6 cellular contexts compared by ENCODE assay signal in genomic region chr6:30717845-30718795, GRCh38. TPM values are rescaled to one million over a fixed set of nuclear protein-coding genes. Genes with fewer than 3 reads are reported as not detected.
DNase-seq lines count a peak whose midpoint lies in the region; ATAC-seq, FAIRE-seq and TF ChIP-seq lines count a peak whose summit lies in the region.
"Not testable (repeated sequence)": the region's sequence is repeated elsewhere in the genome, so short reads cannot be mapped to it uniquely, and the experiment has no call there.

No MANE protein-coding gene starts in this region.

- ATAC-seq in effector memory CD8-positive, alpha-beta T cell (replicated peaks); HepG2: not testable (repeated sequence)

- not testable (repeated sequence) for DNase-seq in AG04449 (ENCODE audit: low read depth, low spot score); activated T-cell treated with anti-CD3 and anti-CD28 coated beads, Interleukin-2, amount 50 U/mL, for 24 hours; effector memory CD8-positive, alpha-beta T cell; HepG2 (ENCODE audit: low spot score); retinal pigment epithelial cell (ENCODE audit: low read depth)

- H2AFZ ChIP-seq in KMS-11 (ENCODE audit: low read depth); HepG2 (ENCODE audit: low read length): not testable (repeated sequence)

- not testable (repeated sequence) for TF ChIP-seq CTCF in AG04449 (IDR thresholded peaks at IDR 0.05; ENCODE audit: insufficient read depth, low read length, missing control alignments); KMS-11 (conservative IDR thresholded peaks at IDR 0.05; ENCODE audit: low read depth, low read length); HepG2 (CRISPR knock-in tag; IDR thresholded peaks at IDR 0.05); retinal pigment epithelial cell (conservative IDR thresholded peaks at IDR 0.05; ENCODE audit: low read depth, low read length)

- not testable (repeated sequence) for H3K27me3 ChIP-seq in KMS-11 (ENCODE audit: insufficient read depth, low read depth); HepG2 (ENCODE audit: control insufficient read depth in 1 of 2, insufficient read depth in 2 of 2, low read length in 2 of 2)

- peak overlapping the region; percentile 98 for H3K27ac Mint-ChIP-seq in activated T-cell treated with anti-CD3 and anti-CD28 coated beads, Interleukin-2, amount 50 U/mL, for 24 hours
- H3K27ac Mint-ChIP-seq in effector memory CD8-positive, alpha-beta T cell = peak overlapping the region; percentile 96 to 98

- BruUV-seq in HepG2 (replicated peaks; lab: Mats Ljungman, UMichigan) = TSS peak; percentile 39

- peaks cover 83% of the 10 kb centered on the region for H3K36me3 Mint-ChIP-seq in activated T-cell treated with anti-CD3 and anti-CD28 coated beads, Interleukin-2, amount 50 U/mL, for 24 hours (ENCODE audit: low read depth)
- peaks cover 51% of the 10 kb centered on the region for H3K36me3 Mint-ChIP-seq in effector memory CD8-positive, alpha-beta T cell (ENCODE audit: insufficient read depth)

- H3K79me2 ChIP-seq in KMS-11 (ENCODE audit: insufficient read depth, low read depth) (peaks cover 39% of the 10 kb centered on the region), HepG2 (ENCODE audit: insufficient read depth, low read length) (peaks cover 37% of the 10 kb centered on the region)

- not testable (repeated sequence) for H3K27me3 Mint-ChIP-seq in activated T-cell treated with anti-CD3 and anti-CD28 coated beads, Interleukin-2, amount 50 U/mL, for 24 hours; effector memory CD8-positive, alpha-beta T cell

- CTCF ChIA-PET in AG04449 (lab: Yijun Ruan, JAX) = interaction anchor here (0.6 to 18.8 kb wide), 5 partner anchors 21 to 196 kb away, joined by 3 to 504 read pairs (median 4); partner anchors contain the start of genes DHX16 and VARS2
- CTCF ChIA-PET in HepG2 (lab: Yijun Ruan, JAX; ENCODE audit: low intra/inter-chr PET ratio, low total read pairs) = not testable (repeated sequence)

- H3K4me3 Mint-ChIP-seq in activated T-cell treated with anti-CD3 and anti-CD28 coated beads, Interleukin-2, amount 50 U/mL, for 24 hours = peak overlapping the region; percentile 99
- peak overlapping the region; percentile 83 to 97 for H3K4me3 Mint-ChIP-seq in effector memory CD8-positive, alpha-beta T cell

- in situ Hi-C loops in HepG2 (cut with HindIII; ENCODE audit: extremely low pct_ligation_motif_present, low pct_unique_long_range_greater_than_20kb) = not testable (repeated sequence)

- intact Hi-C loops in HepG2 (cut with micrococcal nuclease; ENCODE audit: unreplicated experiment) = loop anchor here (1.0 to 2.0 kb wide), 2 partner anchors 39 to 161 kb away; partner anchors contain the start of genes GNL1 and PRR3

- not testable (repeated sequence) for TF ChIP-seq POLR2A in HepG2 (IDR thresholded peaks at IDR 0.05; ENCODE audit: insufficient read depth in 1 of 2, low read depth in 2 of 2, low read length in 2 of 2)

- TF ChIP-seq EP300 in HepG2 (IDR thresholded peaks at IDR 0.05; ENCODE audit: low read depth in 2 of 2, low read length in 2 of 2); HepG2 (CRISPR knock-in tag; IDR thresholded peaks at IDR 0.05; ENCODE audit: borderline replicate concordance): not testable (repeated sequence)

- peak overlapping the region; percentile 96 for H3K27ac ChIP-seq in KMS-11
- H3K27ac ChIP-seq in HepG2 (ENCODE audit: extremely low read length, insufficient read depth, low read length) = peak overlapping the region; percentile 94

- H3K4me3 ChIP-seq in AG04449 (ENCODE audit: low read depth, low read length) = peak overlapping the region; percentile 50
- H3K4me3 ChIP-seq in KMS-11 (IDR thresholded peaks at IDR 0.05; ENCODE audit: insufficient read depth, low read depth, low read length) = not testable (repeated sequence)
- peak overlapping the region; percentile 68 to 84 (median 76) for H3K4me3 ChIP-seq in HepG2 (replicated peaks in 1 of 3; ENCODE audit: insufficient read depth in 1 of 3, low read depth in 2 of 3, low read length in 3 of 3)
- peak overlapping the region; percentile 57 for H3K4me3 ChIP-seq in retinal pigment epithelial cell (ENCODE audit: low read length)

- TF ChIP-seq RAD21 in HepG2 (CRISPR knock-in tag; IDR thresholded peaks at IDR 0.05) = not testable (repeated sequence)

- whole genome bisulfite sequencing in HepG2 (ENCODE audit: low lambda C conversion rate) = 81% methylated on average over 38 of the region's 38 CpGs

- peaks cover 51% of the 10 kb centered on the region for H3K4me1 Mint-ChIP-seq in activated T-cell treated with anti-CD3 and anti-CD28 coated beads, Interleukin-2, amount 50 U/mL, for 24 hours (ENCODE audit: low read depth)
- H3K4me1 Mint-ChIP-seq in effector memory CD8-positive, alpha-beta T cell (ENCODE audit: low read depth in 2 of 2) = peaks cover 34 to 48% of the 10 kb centered on the region in 2 donors

- H3K36me3 ChIP-seq in KMS-11 (ENCODE audit: insufficient read depth) (peaks cover 14% of the 10 kb centered on the region; the same call in 1 of the 2 replicates), HepG2 (replicated peaks in 1 of 2; ENCODE audit: control insufficient read depth in 1 of 2, insufficient read depth in 2 of 2, low read length in 2 of 2) (peaks cover 9 to 20% of the 10 kb centered on the region in 2 experiments)

- not testable (repeated sequence) for H3K9me3 Mint-ChIP-seq in activated T-cell treated with anti-CD3 and anti-CD28 coated beads, Interleukin-2, amount 50 U/mL, for 24 hours; effector memory CD8-positive, alpha-beta T cell

- H3K9ac ChIP-seq in KMS-11 = peak overlapping the region; percentile 99; the same call in 1 of the 2 replicates
- peak overlapping the region; percentile 89 for H3K9ac ChIP-seq in HepG2 (ENCODE audit: insufficient read depth, low read depth, low read length)

- FAIRE-seq in HepG2 (lab: Jason Lieb, UNC) = not testable (repeated sequence)

- peaks cover 17% of the 10 kb centered on the region for H4K20me1 ChIP-seq in KMS-11 (ENCODE audit: insufficient read depth)
- H4K20me1 ChIP-seq in HepG2 (ENCODE audit: insufficient read depth, low read length) = peaks cover 17% of the 10 kb centered on the region

- H3K4me2 ChIP-seq in KMS-11 (peak overlapping the region; percentile 85), HepG2 (ENCODE audit: low read depth, low read length) (peak overlapping the region; percentile 96)

- not testable (repeated sequence) for H3K9me3 ChIP-seq in HepG2 (ENCODE audit: low read length)

- POLR2A ChIA-PET in AG04449 (lab: Yijun Ruan, JAX) (interaction anchor here (0.6 to 1.5 kb wide), 8 partner anchors 16 to 101 kb away, joined by 3 to 10 read pairs (median 4); partner anchors contain the start of genes IER3, MRPS18B and PPP1R10), HepG2 (lab: Yijun Ruan, JAX) (interaction anchor here (0.7 to 2.9 kb wide), 29 partner anchors 8 to 196 kb away, joined by 3 to 50 read pairs (median 7); partner anchors contain the start of genes DDR1, DHX16, FLOT1 and IER3)

- peaks cover 63% of the 10 kb centered on the region for H3K4me1 ChIP-seq in KMS-11 (ENCODE audit: low read depth, poor library complexity, severe bottlenecking)
- peaks cover 46% of the 10 kb centered on the region for H3K4me1 ChIP-seq in HepG2 (ENCODE audit: insufficient read depth, low read length)

RNA-seq across cellular contexts. Expression of gene MDC1, which starts 1.0 kb away (rescaled TPM):
- total RNA-seq in HepG2 (2016; rRNA removed; fragmentation: Illumina TruSeq; extraction: Trizol) = 8.4 and 20.5 TPM in 2 replicates
- total RNA-seq in HepG2 (2016; cell fraction: cytosol; rRNA removed; fragmentation: Illumina TruSeq; extraction: Trizol; ENCODE audit: low read depth) = 2.6 TPM in 2 replicates
- 9.0 and 18.7 TPM in 2 replicates for total RNA-seq in HepG2 (2016; cell fraction: insoluble cytoplasmic fraction; rRNA removed; fragmentation: Illumina TruSeq; extraction: Trizol)
- total RNA-seq in HepG2 (2016; cell fraction: membrane; rRNA removed; fragmentation: Illumina TruSeq; extraction: Trizol) = 7.6 TPM in 2 replicates
- total RNA-seq in HepG2 (2016; cell fraction: nucleus; rRNA removed; fragmentation: Illumina TruSeq; extraction: Trizol) = 18.3 and 20.9 TPM in 2 replicates
- 11.7 and 14.0 TPM in 2 replicates for polyA plus RNA-seq in HepG2 (2011; rRNA removed)
- polyA plus RNA-seq in HepG2 (2011; cell fraction: cytosol; rRNA removed) = 4.5 and 6.7 TPM in 2 replicates
- 39.8 and 42.9 TPM in 2 replicates for polyA plus RNA-seq in HepG2 (2011; cell fraction: nucleus; rRNA removed)
- 14.2 and 21.0 TPM in 2 replicates for polyA plus RNA-seq in HepG2 (2012)
- 1.2 and 1.3 TPM in 2 replicates for polyA plus RNA-seq in HepG2 (2016; cell fraction: cytosol; fragmentation: Illumina TruSeq; extraction: Trizol; ENCODE audit: low read depth)
- 13.9 and 27.7 TPM in 2 replicates for polyA plus RNA-seq in HepG2 (2016; cell fraction: insoluble cytoplasmic fraction; fragmentation: Illumina TruSeq; extraction: Trizol; ENCODE audit: low read depth)
- polyA plus RNA-seq in HepG2 (2016; cell fraction: membrane; fragmentation: Illumina TruSeq; extraction: Trizol; ENCODE audit: low read depth) = 2.2 and 3.4 TPM in 2 replicates
- 66.8 and 94.4 TPM in 2 replicates for polyA plus RNA-seq in HepG2 (2016; cell fraction: nucleus; fragmentation: Illumina TruSeq; extraction: Trizol; ENCODE audit: insufficient read depth, low read depth)
- polyA minus RNA-seq in HepG2 (2011; rRNA and poly(A)+ RNA removed; ENCODE audit: low replicate concordance) = 16.6 and 29.4 TPM in 2 replicates
- 8.0 and 10.3 TPM in 2 replicates for polyA minus RNA-seq in HepG2 (2011; cell fraction: cytosol; rRNA and poly(A)+ RNA removed)
- polyA minus RNA-seq in HepG2 (2011; cell fraction: nucleus; rRNA and poly(A)+ RNA removed) = 7.6 and 9.1 TPM in 2 replicates

RNA-seq across cellular contexts. Expression of gene TUBB, which starts 2.0 kb away (rescaled TPM):
- 911 and 1,275 TPM in 2 replicates for total RNA-seq in HepG2 (2016; rRNA removed; fragmentation: Illumina TruSeq; extraction: Trizol)
- total RNA-seq in HepG2 (2016; cell fraction: cytosol; rRNA removed; fragmentation: Illumina TruSeq; extraction: Trizol; ENCODE audit: low read depth) = 241 and 250 TPM in 2 replicates
- total RNA-seq in HepG2 (2016; cell fraction: insoluble cytoplasmic fraction; rRNA removed; fragmentation: Illumina TruSeq; extraction: Trizol) = 892 and 1,275 TPM in 2 replicates
- 542 and 545 TPM in 2 replicates for total RNA-seq in HepG2 (2016; cell fraction: membrane; rRNA removed; fragmentation: Illumina TruSeq; extraction: Trizol)
- total RNA-seq in HepG2 (2016; cell fraction: nucleus; rRNA removed; fragmentation: Illumina TruSeq; extraction: Trizol) = 386 and 402 TPM in 2 replicates
- 980 and 1,163 TPM in 2 replicates for polyA plus RNA-seq in HepG2 (2011; rRNA removed)
- 853 and 1,099 TPM in 2 replicates for polyA plus RNA-seq in HepG2 (2011; cell fraction: cytosol; rRNA removed)
- polyA plus RNA-seq in HepG2 (2011; cell fraction: nucleus; rRNA removed) = 241 and 246 TPM in 2 replicates
- polyA plus RNA-seq in HepG2 (2012) = 478 and 597 TPM in 2 replicates
- 300 and 321 TPM in 2 replicates for polyA plus RNA-seq in HepG2 (2016; cell fraction: cytosol; fragmentation: Illumina TruSeq; extraction: Trizol; ENCODE audit: low read depth)
- polyA plus RNA-seq in HepG2 (2016; cell fraction: insoluble cytoplasmic fraction; fragmentation: Illumina TruSeq; extraction: Trizol; ENCODE audit: low read depth) = 2,019 and 2,085 TPM in 2 replicates
- 586 and 657 TPM in 2 replicates for polyA plus RNA-seq in HepG2 (2016; cell fraction: membrane; fragmentation: Illumina TruSeq; extraction: Trizol; ENCODE audit: low read depth)
- polyA plus RNA-seq in HepG2 (2016; cell fraction: nucleus; fragmentation: Illumina TruSeq; extraction: Trizol; ENCODE audit: insufficient read depth, low read depth) = 686 and 716 TPM in 2 replicates
- polyA minus RNA-seq in HepG2 (2011; rRNA and poly(A)+ RNA removed; ENCODE audit: low replicate concordance) = 1,833 and 2,373 TPM in 2 replicates
- polyA minus RNA-seq in HepG2 (2011; cell fraction: cytosol; rRNA and poly(A)+ RNA removed) = 412 and 479 TPM in 2 replicates
- polyA minus RNA-seq in HepG2 (2011; cell fraction: nucleus; rRNA and poly(A)+ RNA removed) = 105 and 134 TPM in 2 replicates

RNA-seq across cellular contexts. Expression of gene FLOT1, which starts 24.4 kb away (rescaled TPM):
- total RNA-seq in HepG2 (2016; rRNA removed; fragmentation: Illumina TruSeq; extraction: Trizol) = 77.8 and 82.3 TPM in 2 replicates
- 113 and 115 TPM in 2 replicates for total RNA-seq in HepG2 (2016; cell fraction: cytosol; rRNA removed; fragmentation: Illumina TruSeq; extraction: Trizol; ENCODE audit: low read depth)
- 72.3 and 79.6 TPM in 2 replicates for total RNA-seq in HepG2 (2016; cell fraction: insoluble cytoplasmic fraction; rRNA removed; fragmentation: Illumina TruSeq; extraction: Trizol)
- total RNA-seq in HepG2 (2016; cell fraction: membrane; rRNA removed; fragmentation: Illumina TruSeq; extraction: Trizol) = 145 and 152 TPM in 2 replicates
- 43.2 and 49.0 TPM in 2 replicates for total RNA-seq in HepG2 (2016; cell fraction: nucleus; rRNA removed; fragmentation: Illumina TruSeq; extraction: Trizol)
- 130 and 150 TPM in 2 replicates for polyA plus RNA-seq in HepG2 (2011; rRNA removed)
- polyA plus RNA-seq in HepG2 (2011; cell fraction: cytosol; rRNA removed) = 126 and 128 TPM in 2 replicates
- 139 and 173 TPM in 2 replicates for polyA plus RNA-seq in HepG2 (2011; cell fraction: nucleus; rRNA removed)
- polyA plus RNA-seq in HepG2 (2012) = 119 and 142 TPM in 2 replicates
- polyA plus RNA-seq in HepG2 (2016; cell fraction: cytosol; fragmentation: Illumina TruSeq; extraction: Trizol; ENCODE audit: low read depth) = 217 and 220 TPM in 2 replicates
- polyA plus RNA-seq in HepG2 (2016; cell fraction: insoluble cytoplasmic fraction; fragmentation: Illumina TruSeq; extraction: Trizol; ENCODE audit: low read depth) = 116 and 125 TPM in 2 replicates
- polyA plus RNA-seq in HepG2 (2016; cell fraction: membrane; fragmentation: Illumina TruSeq; extraction: Trizol; ENCODE audit: low read depth) = 219 and 220 TPM in 2 replicates
- 146 and 154 TPM in 2 replicates for polyA plus RNA-seq in HepG2 (2016; cell fraction: nucleus; fragmentation: Illumina TruSeq; extraction: Trizol; ENCODE audit: insufficient read depth, low read depth)
- polyA minus RNA-seq in HepG2 (2011; rRNA and poly(A)+ RNA removed; ENCODE audit: low replicate concordance) = 102 and 133 TPM in 2 replicates
- 49.8 and 51.9 TPM in 2 replicates for polyA minus RNA-seq in HepG2 (2011; cell fraction: cytosol; rRNA and poly(A)+ RNA removed)
- polyA minus RNA-seq in HepG2 (2011; cell fraction: nucleus; rRNA and poly(A)+ RNA removed) = 34.5 and 57.3 TPM in 2 replicates

RNA-seq across cellular contexts. Expression of gene IER3, which starts 26.2 kb away (rescaled TPM):
- total RNA-seq in HepG2 (2016; rRNA removed; fragmentation: Illumina TruSeq; extraction: Trizol) = 28.7 and 51.1 TPM in 2 replicates
- total RNA-seq in HepG2 (2016; cell fraction: cytosol; rRNA removed; fragmentation: Illumina TruSeq; extraction: Trizol; ENCODE audit: low read depth) = 83.5 and 89.8 TPM in 2 replicates
- 25.7 and 52.1 TPM in 2 replicates for total RNA-seq in HepG2 (2016; cell fraction: insoluble cytoplasmic fraction; rRNA removed; fragmentation: Illumina TruSeq; extraction: Trizol)
- total RNA-seq in HepG2 (2016; cell fraction: membrane; rRNA removed; fragmentation: Illumina TruSeq; extraction: Trizol) = 91.3 and 101 TPM in 2 replicates
- 33.1 and 34.2 TPM in 2 replicates for total RNA-seq in HepG2 (2016; cell fraction: nucleus; rRNA removed; fragmentation: Illumina TruSeq; extraction: Trizol)
- 131 and 151 TPM in 2 replicates for polyA plus RNA-seq in HepG2 (2011; rRNA removed)
- 117 TPM in 2 replicates for polyA plus RNA-seq in HepG2 (2011; cell fraction: cytosol; rRNA removed)
- 111 and 130 TPM in 2 replicates for polyA plus RNA-seq in HepG2 (2011; cell fraction: nucleus; rRNA removed)
- polyA plus RNA-seq in HepG2 (2012) = 130 and 313 TPM in 2 replicates
- polyA plus RNA-seq in HepG2 (2016; cell fraction: cytosol; fragmentation: Illumina TruSeq; extraction: Trizol; ENCODE audit: low read depth) = 21.8 and 24.4 TPM in 2 replicates
- 28.6 and 30.4 TPM in 2 replicates for polyA plus RNA-seq in HepG2 (2016; cell fraction: insoluble cytoplasmic fraction; fragmentation: Illumina TruSeq; extraction: Trizol; ENCODE audit: low read depth)
- polyA plus RNA-seq in HepG2 (2016; cell fraction: membrane; fragmentation: Illumina TruSeq; extraction: Trizol; ENCODE audit: low read depth) = 23.7 and 25.1 TPM in 2 replicates
- 72.1 and 79.6 TPM in 2 replicates for polyA plus RNA-seq in HepG2 (2016; cell fraction: nucleus; fragmentation: Illumina TruSeq; extraction: Trizol; ENCODE audit: insufficient read depth, low read depth)
- polyA minus RNA-seq in HepG2 (2011; rRNA and poly(A)+ RNA removed; ENCODE audit: low replicate concordance) = 19.0 and 307 TPM in 2 replicates
- polyA minus RNA-seq in HepG2 (2011; cell fraction: cytosol; rRNA and poly(A)+ RNA removed) = 213 and 378 TPM in 2 replicates
- 95.2 and 99.7 TPM in 2 replicates for polyA minus RNA-seq in HepG2 (2011; cell fraction: nucleus; rRNA and poly(A)+ RNA removed)

RNA-seq across cellular contexts. Expression of gene NRM, which starts 27.3 kb away (rescaled TPM):
- 7.4 and 16.0 TPM in 2 replicates for total RNA-seq in HepG2 (2016; rRNA removed; fragmentation: Illumina TruSeq; extraction: Trizol)
- 6.4 and 6.8 TPM in 2 replicates for total RNA-seq in HepG2 (2016; cell fraction: cytosol; rRNA removed; fragmentation: Illumina TruSeq; extraction: Trizol; ENCODE audit: low read depth)
- total RNA-seq in HepG2 (2016; cell fraction: insoluble cytoplasmic fraction; rRNA removed; fragmentation: Illumina TruSeq; extraction: Trizol) = 7.0 and 15.7 TPM in 2 replicates
- 11.0 and 11.6 TPM in 2 replicates for total RNA-seq in HepG2 (2016; cell fraction: membrane; rRNA removed; fragmentation: Illumina TruSeq; extraction: Trizol)
- total RNA-seq in HepG2 (2016; cell fraction: nucleus; rRNA removed; fragmentation: Illumina TruSeq; extraction: Trizol) = 13.6 and 15.9 TPM in 2 replicates
- 12.5 TPM in 2 replicates for polyA plus RNA-seq in HepG2 (2011; rRNA removed)
- 10.6 and 14.5 TPM in 2 replicates for polyA plus RNA-seq in HepG2 (2011; cell fraction: cytosol; rRNA removed)
- 11.7 and 12.5 TPM in 2 replicates for polyA plus RNA-seq in HepG2 (2011; cell fraction: nucleus; rRNA removed)
- 11.9 and 19.8 TPM in 2 replicates for polyA plus RNA-seq in HepG2 (2012)
- 16.1 and 17.3 TPM in 2 replicates for polyA plus RNA-seq in HepG2 (2016; cell fraction: cytosol; fragmentation: Illumina TruSeq; extraction: Trizol; ENCODE audit: low read depth)
- 19.1 and 23.6 TPM in 2 replicates for polyA plus RNA-seq in HepG2 (2016; cell fraction: insoluble cytoplasmic fraction; fragmentation: Illumina TruSeq; extraction: Trizol; ENCODE audit: low read depth)
- 27.9 and 29.1 TPM in 2 replicates for polyA plus RNA-seq in HepG2 (2016; cell fraction: membrane; fragmentation: Illumina TruSeq; extraction: Trizol; ENCODE audit: low read depth)
- polyA plus RNA-seq in HepG2 (2016; cell fraction: nucleus; fragmentation: Illumina TruSeq; extraction: Trizol; ENCODE audit: insufficient read depth, low read depth) = 46.7 and 53.9 TPM in 2 replicates
- 28.0 and 30.7 TPM in 2 replicates for polyA minus RNA-seq in HepG2 (2011; rRNA and poly(A)+ RNA removed; ENCODE audit: low replicate concordance)
- 9.8 and 11.5 TPM in 2 replicates for polyA minus RNA-seq in HepG2 (2011; cell fraction: cytosol; rRNA and poly(A)+ RNA removed)
- 3.3 and 4.5 TPM in 2 replicates for polyA minus RNA-seq in HepG2 (2011; cell fraction: nucleus; rRNA and poly(A)+ RNA removed)
